In genomic region chr1:166933633-166934032, GRCh38 we compare ENCODE assay signal across 26 cellular contexts. TPM values are rescaled to one million over a fixed set of nuclear protein-coding genes. Genes with fewer than 3 reads are reported as not detected.
DNase-seq lines count a peak whose midpoint lies in the region; ATAC-seq, FAIRE-seq and TF ChIP-seq lines count a peak whose summit lies in the region.
"Had no signal": no experiment of that assay in that cellular context is flagged by ENCODE, and none has a peak within 500 bp of the region (broad histone marks: within the 10 kb centered on the region; RNA-seq: fewer than 3 reads in every experiment).

No MANE protein-coding gene starts in this region.

- peak; percentile 2 for DNase-seq in NCI-H2196 (lab: John Stamatoyannopoulos, UW; ENCODE audit: unreplicated experiment)
- no peak for DNase-seq in NCI-H2196 treated with DMSO at 0.1 percent for 48 hours (lab: John Stamatoyannopoulos, UW; ENCODE audit: unreplicated experiment)
- DNase-seq in HT1080 (ENCODE audit: low read depth), result peak; percentile 55
- DNase-seq in bronchial epithelial cell (ENCODE audit: low read depth), result peak; percentile 55
- no peak for DNase-seq in effector memory CD4-positive, alpha-beta T cell
- DNase-seq in SKM-1 treated with dmso at 0.1 percent for 144 hours (lab: John Stamatoyannopoulos, UW; ENCODE audit: unreplicated experiment), result no peak
- DNase-seq in Ammon's horn (ENCODE audit: low spot score), result no peak
- DNase-seq: activated CD4-positive, alpha-beta T cell treated with anti-CD3 and anti-CD28 coated beads, Interleukin-2, amount 10 ng/mL, durations not matched to agents 7 days and 5 days; cerebellar nuclear complex; DMS53; GOT3; hypothalamus; KBM-7; mammary epithelial cell; NCI-H187 treated with DMSO at 0.1 percent for 48 hours; stimulated activated CD4-positive, alpha-beta T cell treated with anti-CD3 and anti-CD28 coated beads, Interleukin-4, amount 100 ng/mL, for 4 hours; thyroid gland had no signal

- H3K4me3 ChIP-seq in bronchial epithelial cell (ENCODE audit: low read depth, low read length), result no peak overlapping the region
- no peak overlapping the region for H3K4me3 ChIP-seq in effector memory CD4-positive, alpha-beta T cell (ENCODE audit: insufficient read depth, low read depth, low read length, poor library complexity, severe bottlenecking)
- H3K4me3 ChIP-seq: ascending aorta, thyroid gland had no signal

- no peak for ATAC-seq in GM21390 (IDR thresholded peaks at IDR 0.05; ENCODE audit: unreplicated experiment)

- no peak overlapping the region for H3K27ac ChIP-seq in effector memory CD4-positive, alpha-beta T cell (ENCODE audit: insufficient read depth, low read length, poor library complexity, severe bottlenecking)
- H3K27ac ChIP-seq: 22Rv1, ascending aorta, epithelial cell of prostate, thyroid gland, VCaP had no signal

- H3K36me3 ChIP-seq in bronchial epithelial cell (ENCODE audit: control insufficient read depth, insufficient read depth, low read length), result no peaks in the 10 kb centered on the region
- no peaks in the 10 kb centered on the region for H3K36me3 ChIP-seq in effector memory CD4-positive, alpha-beta T cell (ENCODE audit: control insufficient read depth, insufficient read depth, low read length)
- H3K36me3 ChIP-seq: ascending aorta, thyroid gland had no signal

- no peak for TF ChIP-seq CTCF in bronchial epithelial cell (IDR thresholded peaks at IDR 0.05; ENCODE audit: insufficient read depth, low read length, severe bottlenecking)

- H3K9me3 ChIP-seq in effector memory CD4-positive, alpha-beta T cell (ENCODE audit: control insufficient read depth, low read length), result no peaks in the 10 kb centered on the region
- H3K9me3 ChIP-seq: ascending aorta, thyroid gland had no signal

- no peaks in the 10 kb centered on the region for H3K4me1 ChIP-seq in effector memory CD4-positive, alpha-beta T cell (ENCODE audit: control insufficient read depth, insufficient read depth, low read length, poor library complexity, severe bottlenecking)
- H3K4me1 ChIP-seq: ascending aorta, thyroid gland had no signal

- no peak for FAIRE-seq in bronchial epithelial cell (lab: Jason Lieb, UNC)
- FAIRE-seq: GM19239 had no signal

- no peaks in the 10 kb centered on the region for H3K27me3 ChIP-seq in bronchial epithelial cell (ENCODE audit: control insufficient read depth, insufficient read depth, low read length)
- H3K27me3 ChIP-seq in effector memory CD4-positive, alpha-beta T cell (replicated peaks; ENCODE audit: control insufficient read depth, insufficient read depth, low read length, poor library complexity, severe bottlenecking), result no peaks in the 10 kb centered on the region
- H3K27me3 ChIP-seq: ascending aorta, thyroid gland had no signal

RNA-seq across cellular contexts. Expression of gene ILDR2, which starts 41.7 kb away (rescaled TPM):
- 8.3 and 15.4 TPM in 2 replicates for total RNA-seq in HT1080 (2014; rRNA removed; shearing (Covaris generic))
- polyA plus RNA-seq in HT1080 (2015; cell fraction: cytosol; rRNA removed), result 0.23 and 0.33 TPM in 2 replicates
- 0.17 TPM in 2 replicates for polyA plus RNA-seq in HT1080 (2015; cell fraction: nucleus; rRNA removed)
- not detected in 2 replicates for total RNA-seq in bronchial epithelial cell
- total RNA-seq: ascending aorta, mammary epithelial cell, pulmonary artery endothelial cell had no signal

RNA-seq across cellular contexts. Expression of gene MAEL, which starts 55.4 kb away (rescaled TPM):
- total RNA-seq in HT1080 (2014; rRNA removed; shearing (Covaris generic)), result 0.13 TPM in 1 of 2 replicates, not detected in the other
- polyA plus RNA-seq in HT1080 (2015; cell fraction: cytosol; rRNA removed), result not detected in 2 replicates
- polyA plus RNA-seq in HT1080 (2015; cell fraction: nucleus; rRNA removed), result not detected in 2 replicates
- total RNA-seq in bronchial epithelial cell, result not detected in 2 replicates
- total RNA-seq: ascending aorta; HT-29; mammary epithelial cell; pulmonary artery endothelial cell; T-helper 2 cell treated with Interferon-gamma antibody and Interleukin-4, amounts not matched to agents 100 ng/mL and 5 ng/mL, for 36 hours had no signal
- polyA plus RNA-seq: mammary epithelial cell had no signal

RNA-seq across cellular contexts. Expression of gene TADA1, which starts 57.6 kb away (rescaled TPM):
- total RNA-seq in HT1080 (2014; rRNA removed; shearing (Covaris generic)), result 9.3 and 13.6 TPM in 2 replicates
- 10.2 and 11.0 TPM in 2 replicates for polyA plus RNA-seq in HT1080 (2015; cell fraction: cytosol; rRNA removed)
- 13.2 and 15.3 TPM in 2 replicates for polyA plus RNA-seq in HT1080 (2015; cell fraction: nucleus; rRNA removed)
- 11.6 and 14.7 TPM in 2 replicates for total RNA-seq in bronchial epithelial cell

Comparison
In these comparisons a context has a peak if more than half of its experiments do, and no peak if none do; other contexts are left out.
1. DNase-seq: peak in NCI-H2196 (single experiment), HT1080 (single experiment) and bronchial epithelial cell (single experiment); none in NCI-H2196 treated with DMSO at 0.1 percent for 48 hours (single experiment), effector memory CD4-positive, alpha-beta T cell (0 of 3), SKM-1 treated with dmso at 0.1 percent for 144 hours (single experiment) and Ammon's horn (single experiment).